In the genomic region with DNA sequence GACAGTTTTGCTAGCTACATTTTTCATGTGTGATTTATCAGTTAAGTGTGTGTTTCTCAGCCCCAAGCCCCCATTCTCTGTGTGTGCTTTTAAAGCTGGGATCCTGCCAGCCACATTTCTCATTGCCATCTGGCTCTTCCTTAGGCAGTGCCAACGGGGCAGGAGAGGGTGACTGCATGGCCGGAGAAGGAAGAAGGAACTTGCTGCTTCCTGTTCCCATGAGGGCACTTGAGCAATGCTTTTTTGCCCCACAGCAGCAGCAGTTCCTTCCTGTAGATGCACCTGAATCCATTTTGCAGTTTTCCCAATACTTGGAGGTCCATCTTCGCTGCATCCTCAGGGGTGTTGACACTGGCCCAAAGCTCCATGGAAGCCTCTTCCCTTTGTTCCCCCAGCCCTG, we compare ENCODE assay signal across 8 cellular contexts. TPM values are rescaled to one million over a fixed set of nuclear protein-coding genes. Genes with fewer than 3 reads are reported as not detected.
A peak's percentile ranks its signal among the peaks of the same experiment; 100 is the strongest.
DNase-seq lines count a peak whose midpoint lies in the region; ATAC-seq and TF ChIP-seq lines count a peak whose summit lies in the region.

No MANE protein-coding gene starts in this region.

- H4K20me1 ChIP-seq in osteoblast (ENCODE audit: insufficient read depth, low read length): peaks cover 53% of the 10 kb centered on the region
- H4K20me1 ChIP-seq in hepatocyte (ENCODE audit: insufficient read depth, poor library complexity, severe bottlenecking): peaks cover 58% of the 10 kb centered on the region

- WGBS in hepatocyte (ENCODE audit: low lambda C conversion rate, missing lambda C conversion rate): 88% methylated on average over 3 of the region's 3 CpGs

- H2AFZ ChIP-seq in osteoblast (ENCODE audit: low read length): no peak overlapping the region
- H2AFZ ChIP-seq in hepatocyte: no peak overlapping the region

- no peaks in the 10 kb centered on the region for H3K9me3 Mint-ChIP-seq in T-cell
- no peaks in the 10 kb centered on the region for H3K9me3 Mint-ChIP-seq in type B pancreatic cell

- H3K36me3 ChIP-seq in right atrium auricular region (no peaks in the 10 kb centered on the region), osteoblast (ENCODE audit: insufficient read depth, low read length) (peaks cover 2% of the 10 kb centered on the region), hepatocyte (replicated peaks; ENCODE audit: insufficient read depth, low read depth) (no peaks in the 10 kb centered on the region)

- POLR2A ChIA-PET in T-cell (lab: Charles Lee): interaction anchor here in 1 of 2 donors (0.6 to 0.9 kb wide), 3 partner anchors 12 to 822 kb away, joined by 3 read pairs; no protein-coding TSS in a partner anchor

- H3K27me3 Mint-ChIP-seq in T-cell (no peaks in the 10 kb centered on the region), type B pancreatic cell (no peaks in the 10 kb centered on the region)

- H3K36me3 Mint-ChIP-seq in T-cell (peaks cover 6% of the 10 kb centered on the region), type B pancreatic cell (peaks cover 18% of the 10 kb centered on the region)

- H3K27me3 ChIP-seq in right atrium auricular region (no peaks in the 10 kb centered on the region), osteoblast (ENCODE audit: insufficient read depth, low read length) (no peaks in the 10 kb centered on the region), hepatocyte (no peaks in the 10 kb centered on the region)

- peak overlapping the region in 1 of 2 donors; percentile 10 for H3K27ac ChIP-seq in right atrium auricular region
- H3K27ac ChIP-seq in osteoblast (ENCODE audit: low read depth, low read length): no peak overlapping the region
- no peak overlapping the region for H3K27ac ChIP-seq in hepatocyte

- CTCF ChIA-PET in T-cell (lab: Charles Lee): interaction anchor here in 1 of 2 donors (0.6 to 1.1 kb wide), 4 partner anchors 10 to 1097 kb away, joined by 3 to 4 read pairs (median 4); no protein-coding TSS in a partner anchor

- peak overlapping the region in 1 of 3 donors; percentile 87 for H3K4me3 Mint-ChIP-seq in T-cell
- no peak overlapping the region for H3K4me3 Mint-ChIP-seq in type B pancreatic cell

- DNase-seq in Right ventricle myocardium inferior (ENCODE audit: missing footprints) (peak; percentile 74), right atrium auricular region (ENCODE audit: low spot score) (no peak), T-cell (no peak), Right ventricle myocardium superior (peak; percentile 56), type B pancreatic cell (ENCODE audit: extremely low spot score, unreplicated experiment) (peak; percentile 18), osteoblast (ENCODE audit: insufficient read length, low spot score, missing footprints) (no peak), hepatocyte (ENCODE audit: low spot score) (no peak)
- no peak for DNase-seq in stimulated activated CD4-positive, alpha-beta T cell treated with anti-CD3 and anti-CD28 coated beads, Interleukin-1b, Interleukin-23, amount 100 ng/mL, for 48 hours

- H3K4me1 ChIP-seq in right atrium auricular region: peaks cover 0 to 73% of the 10 kb centered on the region in 2 donors
- H3K4me1 ChIP-seq in osteoblast (ENCODE audit: insufficient read depth, low read length): peaks cover under 1% of the 10 kb centered on the region
- peaks cover 33% of the 10 kb centered on the region for H3K4me1 ChIP-seq in hepatocyte (ENCODE audit: insufficient read depth)

- H3K4me3 ChIP-seq in right atrium auricular region: no peak overlapping the region
- H3K4me3 ChIP-seq in osteoblast (ENCODE audit: insufficient read depth, low read length): no peak overlapping the region
- no peak overlapping the region for H3K4me3 ChIP-seq in hepatocyte

- ATAC-seq in Right ventricle myocardium inferior (peak; percentile 35), T-cell (replicated peaks in 1 of 4) (peak in 1 of 4 experiments; percentile 33), Right ventricle myocardium superior (ENCODE audit: poor library complexity) (peak; percentile 56)

- H3K4me1 Mint-ChIP-seq in T-cell (peaks cover 92 to 95% (median 92%) of the 10 kb centered on the region in 3 donors), type B pancreatic cell (ENCODE audit: unreplicated experiment) (peaks cover 55% of the 10 kb centered on the region)

- peaks cover 84% of the 10 kb centered on the region for H3K79me2 ChIP-seq in osteoblast (ENCODE audit: insufficient read depth, low read length)
- H3K79me2 ChIP-seq in hepatocyte: peaks cover 93% of the 10 kb centered on the region

- H3K4me2 ChIP-seq in osteoblast (ENCODE audit: insufficient read depth, low read length): no peak overlapping the region
- no peak overlapping the region for H3K4me2 ChIP-seq in hepatocyte

- no peaks in the 10 kb centered on the region for H3K9me2 ChIP-seq in hepatocyte (replicated peaks; ENCODE audit: insufficient read depth)

- intact Hi-C loops in Right ventricle myocardium inferior (cut with DNase I) (no loop called here), Right ventricle myocardium superior (cut with DNase I) (no loop called here)

- H3K27ac Mint-ChIP-seq in T-cell (peak overlapping the region; percentile 94 to 97), type B pancreatic cell (peak overlapping the region; percentile 29)

- H3K9me3 ChIP-seq in right atrium auricular region: no peaks in the 10 kb centered on the region
- no peaks in the 10 kb centered on the region for H3K9me3 ChIP-seq in osteoblast (ENCODE audit: low read depth, low read length)
- H3K9me3 ChIP-seq in hepatocyte (ENCODE audit: low read depth): no peaks in the 10 kb centered on the region

- TF ChIP-seq CTCF in right atrium auricular region (IDR thresholded peaks at IDR 0.05) (no peak), type B pancreatic cell (conservative IDR thresholded peaks at IDR 0.05) (no peak), osteoblast (IDR thresholded peaks at IDR 0.05; ENCODE audit: extremely low read depth, low read depth, low read length) (no peak), hepatocyte (IDR thresholded peaks at IDR 0.05; ENCODE audit: poor library complexity) (no peak)

RNA-seq across cellular contexts. Expression of a gene that starts 37.5 kb away (rescaled TPM):
- total RNA-seq in Right ventricle myocardium inferior (43.3 TPM), right atrium auricular region (10 to 100 TPM; 25.0 to 27.1 TPM), T-cell (100 to 1,000 TPM; 122 to 173 (median 143) TPM), Right ventricle myocardium superior (37.5 TPM), type B pancreatic cell (ENCODE audit: low replicate concordance) (48.3 and 50.7 TPM in 2 replicates), osteoblast (26.4 and 33.9 TPM in 2 replicates), hepatocyte (25.8 TPM in 2 replicates)
- 23.7 and 30.8 TPM in 2 replicates for polyA plus RNA-seq in hepatocyte

Comparison
In these comparisons a context has a peak if more than half of its experiments do, and no peak if none do; other contexts are left out.
1. DNase-seq: peak in Right ventricle myocardium inferior (single experiment), Right ventricle myocardium superior (single experiment) and type B pancreatic cell (single experiment); none in right atrium auricular region (single experiment), T-cell (0 of 34), osteoblast (single experiment), hepatocyte (single experiment) and stimulated activated CD4-positive, alpha-beta T cell treated with anti-CD3 and anti-CD28 coated beads, Interleukin-1b, Interleukin-23, amount 100 ng/mL, for 48 hours (single experiment).